ENCODE assay signal across 17 cellular contexts in genomic region chr10:68301301-68301700, GRCh38.
"Had no signal": no experiment of that assay in that cellular context is flagged by ENCODE, and none has a peak within 500 bp of the region (broad histone marks: within the 10 kb centered on the region; RNA-seq: fewer than 3 reads in every experiment).

No MANE protein-coding gene starts in this region.

- H3K4me3 ChIP-seq: heart left ventricle, lung, pancreas, tibial artery, uterus had no signal

- H3K27me3 Mint-ChIP-seq: activated naive CD8-positive, alpha-beta T cell treated with anti-CD3 and anti-CD28 coated beads, Interleukin-2, amount 10 ng/mL, durations not matched to agents 7 days and 5 days had no signal

- ATAC-seq: pancreas; stimulated activated effector memory CD8-positive, alpha-beta T cell treated with anti-CD3 and anti-CD28 coated beads, Interleukin-12 subunit alpha, Interleukin-12 subunit beta, amount 100 ng/mL, for 72 hours had no signal

- H3K9me3 Mint-ChIP-seq: activated naive CD8-positive, alpha-beta T cell treated with anti-CD3 and anti-CD28 coated beads, Interleukin-2, amount 10 ng/mL, durations not matched to agents 7 days and 5 days; immature natural killer cell; mesothelial cell of epicardium; stimulated activated effector memory CD8-positive, alpha-beta T cell treated with anti-CD3 and anti-CD28 coated beads, Interleukin-12 subunit alpha, Interleukin-12 subunit beta, amount 100 ng/mL, for 72 hours had no signal

- H3K4me1 ChIP-seq: tibial artery, uterus had no signal

- FAIRE-seq: frontal cortex, pancreas, TTC549 had no signal

- H3K4me3 Mint-ChIP-seq: activated naive CD8-positive, alpha-beta T cell treated with anti-CD3 and anti-CD28 coated beads, Interleukin-2, amount 10 ng/mL, durations not matched to agents 7 days and 5 days; immature natural killer cell; mesothelial cell of epicardium; stimulated activated effector memory CD8-positive, alpha-beta T cell treated with anti-CD3 and anti-CD28 coated beads, Interleukin-12 subunit alpha, Interleukin-12 subunit beta, amount 100 ng/mL, for 72 hours had no signal

- H3K36me3 Mint-ChIP-seq: activated naive CD8-positive, alpha-beta T cell treated with anti-CD3 and anti-CD28 coated beads, Interleukin-2, amount 10 ng/mL, durations not matched to agents 7 days and 5 days; immature natural killer cell; mesothelial cell of epicardium; stimulated activated effector memory CD8-positive, alpha-beta T cell treated with anti-CD3 and anti-CD28 coated beads, Interleukin-12 subunit alpha, Interleukin-12 subunit beta, amount 100 ng/mL, for 72 hours had no signal

- H3K4me1 Mint-ChIP-seq: activated naive CD8-positive, alpha-beta T cell treated with anti-CD3 and anti-CD28 coated beads, Interleukin-2, amount 10 ng/mL, durations not matched to agents 7 days and 5 days; immature natural killer cell; stimulated activated effector memory CD8-positive, alpha-beta T cell treated with anti-CD3 and anti-CD28 coated beads, Interleukin-12 subunit alpha, Interleukin-12 subunit beta, amount 100 ng/mL, for 72 hours had no signal

- DNase-seq: activated CD4-positive, alpha-beta T cell treated with anti-CD3 and anti-CD28 coated beads, Interleukin-2, amount 50 U/mL, for 1 hour; activated CD4-positive, CD25-positive, alpha-beta regulatory T cell; activated CD8-positive, alpha-beta memory T cell treated with anti-CD3 and anti-CD28 coated beads for 24 hours; activated naive CD4-positive, alpha-beta T cell; activated naive CD8-positive, alpha-beta T cell treated with anti-CD3 and anti-CD28 coated beads, Interleukin-2, amount 10 ng/mL, durations not matched to agents 7 days and 5 days; dermis blood vessel endothelial cell; heart left ventricle; immature natural killer cell; pancreas; tibial artery; uterus had no signal

- H3K27ac ChIP-seq: epithelial cell of prostate, heart left ventricle, tibial artery, uterus had no signal

- H3K27me3 ChIP-seq: heart left ventricle, pancreas, tibial artery, uterus had no signal

- H3K27ac Mint-ChIP-seq: activated naive CD8-positive, alpha-beta T cell treated with anti-CD3 and anti-CD28 coated beads, Interleukin-2, amount 10 ng/mL, durations not matched to agents 7 days and 5 days; immature natural killer cell; mesothelial cell of epicardium; stimulated activated effector memory CD8-positive, alpha-beta T cell treated with anti-CD3 and anti-CD28 coated beads, Interleukin-12 subunit alpha, Interleukin-12 subunit beta, amount 100 ng/mL, for 72 hours had no signal
